In the genomic region with DNA sequence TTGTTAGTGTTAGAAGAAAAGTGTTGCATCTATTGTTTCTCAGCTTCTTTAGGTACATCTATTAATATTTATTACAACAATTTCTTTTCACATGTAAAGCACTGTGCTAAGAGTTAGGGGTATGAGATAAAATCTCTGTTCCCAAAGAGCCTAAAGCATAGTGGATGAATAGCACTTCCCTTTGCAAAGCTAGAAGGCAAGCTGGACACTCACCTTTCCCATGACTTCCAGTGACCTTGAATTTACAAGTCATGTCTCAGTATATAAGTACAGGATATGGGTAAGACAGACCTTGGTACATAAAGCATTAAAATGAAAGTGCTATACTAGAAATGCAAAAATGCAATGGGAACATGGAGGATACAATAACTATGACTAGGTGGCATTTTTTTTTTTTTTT, we compare ENCODE assay signal across 35 cellular contexts. TPM values are rescaled to one million over a fixed set of nuclear protein-coding genes. Genes with fewer than 3 reads are reported as not detected.
"Had no signal": no experiment of that assay in that cellular context is flagged by ENCODE, and none has a peak within 500 bp of the region (broad histone marks: within the 10 kb centered on the region; RNA-seq: fewer than 3 reads in every experiment).

No MANE protein-coding gene starts in this region.

- H3K27ac ChIP-seq: brain microvascular endothelial cell, RWPE1, WERI-Rb-1 had no signal

- DNase-seq: activated CD4-positive, alpha-beta memory T cell treated with anti-CD3 and anti-CD28 coated beads, Interleukin-2, amount 10 ng/mL, durations not matched to agents 7 days and 5 days; activated CD4-positive, alpha-beta T cell treated with anti-CD3 and anti-CD28 coated beads for 1 hour; activated CD4-positive, alpha-beta T cell treated with anti-CD3 and anti-CD28 coated beads for 48 hours; activated CD4-positive, CD25-positive, alpha-beta regulatory T cell; activated CD8-positive, alpha-beta memory T cell treated with anti-CD3 and anti-CD28 coated beads for 24 hours; activated CD8-positive, alpha-beta memory T cell treated with anti-CD3 and anti-CD28 coated beads, Interleukin-2, amount 10 ng/mL, durations not matched to agents 7 days and 5 days; activated CD8-positive, alpha-beta memory T cell treated with anti-CD3 and anti-CD28 coated beads, Interleukin-2, amount 50 U/mL, for 48 hours; activated effector memory CD4-positive, alpha-beta T cell treated with anti-CD3 and anti-CD28 coated beads, Interleukin-2, amount 50 U/mL, for 16 hours; activated naive CD4-positive, alpha-beta T cell; activated naive CD4-positive, alpha-beta T cell treated with anti-CD3 and anti-CD28 coated beads, Interleukin-2, amount 50 U/mL, for 16 hours; activated naive CD8-positive, alpha-beta T cell treated with anti-CD3 and anti-CD28 coated beads for 36 hours; activated T-cell treated with anti-CD3 and anti-CD28 coated beads, Interleukin-2, amount 50 U/mL, for 1 hour; activated T-cell treated with anti-CD3 and anti-CD28 coated beads, Interleukin-2, amount 50 U/mL, for 72 hours; amniotic stem cell; aorta; brain microvascular endothelial cell; central memory CD4-positive, alpha-beta T cell; Kasumi-1; KG1; MM.1S; MV-4-11; NCI-H1092; NCI-H1436 treated with DMSO at 0.1 percent for 48 hours; NCI-H1694 treated with DMSO at 0.1 percent for 48 hours; NCI-H2029; NCI-H524 treated with DMSO at 0.1 percent for 48 hours; NCI-H748 treated with DMSO at 0.1 percent for 48 hours; NK-92 treated with Interleukin-12 subunit alpha and Interleukin-12 subunit beta, amount 100 ng/mL, for 24 hours; SW 1271; T-helper 1 cell; T-helper 2 cell; T-helper 9 cell had no signal

- ATAC-seq: activated CD8-positive, alpha-beta memory T cell treated with anti-CD3 and anti-CD28 coated beads, Interleukin-2, amount 10 ng/mL, durations not matched to agents 7 days and 5 days; activated T-cell treated with anti-CD3 and anti-CD28 coated beads, Interleukin-2, amount 50 U/mL, for 72 hours; activated T-helper 17 cell treated with anti-CD3 and anti-CD28 coated beads, Interleukin-2, amount 50 U/mL, for 72 hours had no signal

RNA-seq across cellular contexts. Expression of gene CNNM1, which starts 8.8 kb away (rescaled TPM):
- total RNA-seq: activated CD8-positive, alpha-beta memory T cell treated with anti-CD3 and anti-CD28 coated beads, Interleukin-2, amount 10 ng/mL, durations not matched to agents 7 days and 5 days had no signal
